ENCODE assay signal across 9 cellular contexts in the genomic region with DNA sequence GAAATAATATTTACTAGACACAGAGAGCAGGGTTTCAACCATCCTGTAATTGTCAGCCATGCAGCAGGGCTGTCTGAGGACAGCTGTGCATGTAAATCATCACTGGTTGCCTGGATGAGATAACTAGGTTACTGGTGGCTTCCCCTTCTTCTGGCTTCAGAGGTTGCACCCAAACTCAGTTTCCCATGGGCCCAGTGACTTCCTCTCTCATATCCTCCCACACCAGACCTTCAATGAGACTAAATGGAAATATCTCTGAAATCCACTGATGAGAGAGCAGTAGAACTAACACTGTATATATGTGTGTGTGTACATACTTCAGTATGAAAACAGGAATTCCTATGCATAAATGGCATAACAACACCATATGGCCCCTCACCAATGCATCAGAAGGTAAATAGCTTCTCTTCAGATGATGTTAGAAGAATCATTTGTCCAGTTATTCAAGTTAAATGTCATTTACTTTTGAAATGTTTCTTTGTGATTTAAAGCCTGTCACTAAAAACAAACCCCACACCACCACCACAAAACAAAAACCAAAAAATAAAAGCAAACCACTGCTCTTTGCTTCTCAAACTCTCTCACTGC. TPM values are rescaled to one million over a fixed set of nuclear protein-coding genes. Genes with fewer than 3 reads are reported as not detected.
A peak's percentile ranks its signal among the peaks of the same experiment; 100 is the strongest.
DNase-seq lines count a peak whose midpoint lies in the region; ATAC-seq and TF ChIP-seq lines count a peak whose summit lies in the region.
"Had no signal": no experiment of that assay in that cellular context is flagged by ENCODE, and none has a peak within 500 bp of the region (broad histone marks: within the 10 kb centered on the region; RNA-seq: fewer than 3 reads in every experiment).

No MANE protein-coding gene starts in this region.

- TF ChIP-seq CTCF in GM13977 (IDR thresholded peaks at IDR 0.05; ENCODE audit: extremely low read depth, insufficient read depth, missing control alignments), result no peak
- TF ChIP-seq CTCF in Caco-2 (IDR thresholded peaks at IDR 0.05; ENCODE audit: insufficient read depth in 1 of 2, low read depth in 1 of 2, low read length in 1 of 2, severe bottlenecking in 1 of 2, unreplicated experiment in 1 of 2), result no peak

- in situ Hi-C loops in GM13977 (cut with MboI; ENCODE audit: low pct_unique_long_range_greater_than_20kb, low sequenced_read_pairs, unreplicated experiment), result loop anchor here (10.0 to 25.0 kb wide), 2 partner anchors 219 to 542 kb away; no protein-coding TSS in a partner anchor

- no peak overlapping the region for H3K4me3 Mint-ChIP-seq in activated naive CD8-positive, alpha-beta T cell treated with anti-CD3 and anti-CD28 coated beads, Interleukin-2, amount 50 U/mL, for 24 hours
- no peak overlapping the region for H3K4me3 Mint-ChIP-seq in Caco-2 (ENCODE audit: unreplicated experiment)

- H3K4me1 ChIP-seq in Caco-2, result peaks cover 6% of the 10 kb centered on the region; the same call in 1 of the 2 replicates

- no peaks in the 10 kb centered on the region for H3K36me3 Mint-ChIP-seq in activated naive CD8-positive, alpha-beta T cell treated with anti-CD3 and anti-CD28 coated beads, Interleukin-2, amount 50 U/mL, for 24 hours (ENCODE audit: low read depth)
- H3K36me3 Mint-ChIP-seq in Caco-2 (ENCODE audit: insufficient read depth, unreplicated experiment), result no peaks in the 10 kb centered on the region

- H3K27me3 ChIP-seq in Caco-2 (replicated peaks; ENCODE audit: control insufficient read depth, insufficient read depth, low read length), result no peaks in the 10 kb centered on the region

- no peaks in the 10 kb centered on the region for H3K27me3 Mint-ChIP-seq in activated naive CD8-positive, alpha-beta T cell treated with anti-CD3 and anti-CD28 coated beads, Interleukin-2, amount 50 U/mL, for 24 hours
- no peaks in the 10 kb centered on the region for H3K27me3 Mint-ChIP-seq in Caco-2 (ENCODE audit: insufficient read depth, unreplicated experiment)

- peak overlapping the region; percentile 36 for H3K27ac Mint-ChIP-seq in activated naive CD8-positive, alpha-beta T cell treated with anti-CD3 and anti-CD28 coated beads, Interleukin-2, amount 50 U/mL, for 24 hours
- H3K27ac Mint-ChIP-seq in Caco-2 (ENCODE audit: unreplicated experiment), result no peak overlapping the region

- H3K4me3 ChIP-seq in Caco-2 (ENCODE audit: low read depth, low read length), result no peak overlapping the region

- POLR2A ChIA-PET in Caco-2 (lab: Charles Lee), result no interaction called here

- H3K36me3 ChIP-seq in Caco-2 (ENCODE audit: control insufficient read depth, insufficient read depth, low read length), result no peaks in the 10 kb centered on the region

- DNase-seq in GM13977 (ENCODE audit: low spot score), result peak; percentile 50
- DNase-seq in activated naive CD8-positive, alpha-beta T cell treated with anti-CD3 and anti-CD28 coated beads, Interleukin-2, amount 50 U/mL, for 24 hours, result peak; percentile 14
- DNase-seq in A172 (ENCODE audit: low spot score), result no peak
- DNase-seq in dermis blood vessel endothelial cell, result no peak
- DNase-seq in H4 (ENCODE audit: low spot score), result no peak
- no peak for DNase-seq in Caco-2
- DNase-seq: islet precursor cell had no signal

- intact Hi-C loops in Caco-2 (cut with micrococcal nuclease; ENCODE audit: unreplicated experiment), result loop anchor here (2.0 to 10.0 kb wide), 3 partner anchors 175 to 602 kb away; no protein-coding TSS in a partner anchor

- H3K4me1 Mint-ChIP-seq in activated naive CD8-positive, alpha-beta T cell treated with anti-CD3 and anti-CD28 coated beads, Interleukin-2, amount 50 U/mL, for 24 hours, result peaks cover 33% of the 10 kb centered on the region
- H3K4me1 Mint-ChIP-seq in Caco-2 (ENCODE audit: low read depth, unreplicated experiment), result no peaks in the 10 kb centered on the region

- CTCF ChIA-PET in Caco-2 (lab: Charles Lee), result no interaction called here

- no peaks in the 10 kb centered on the region for H3K9me3 Mint-ChIP-seq in activated naive CD8-positive, alpha-beta T cell treated with anti-CD3 and anti-CD28 coated beads, Interleukin-2, amount 50 U/mL, for 24 hours
- H3K9me3 Mint-ChIP-seq in Caco-2 (ENCODE audit: unreplicated experiment), result no peaks in the 10 kb centered on the region

- H3K9me3 ChIP-seq in Caco-2, result no peaks in the 10 kb centered on the region

- peak; percentile 76 for ATAC-seq in GM19463 (IDR thresholded peaks at IDR 0.05; ENCODE audit: unreplicated experiment)
- ATAC-seq in HG03196 (IDR thresholded peaks at IDR 0.05; ENCODE audit: unreplicated experiment), result peak; percentile 74
- peak; percentile 65 for ATAC-seq in activated naive CD8-positive, alpha-beta T cell treated with anti-CD3 and anti-CD28 coated beads, Interleukin-2, amount 50 U/mL, for 24 hours

- BruUV-seq in Caco-2 (replicated peaks; lab: Mats Ljungman, UMichigan), result no TSS peak

RNA-seq across cellular contexts. Expression of gene IL20RA, which starts 51.0 kb away (rescaled TPM):
- total RNA-seq in A172 (2014; rRNA removed; shearing (Covaris generic)), result not detected in 2 replicates
- total RNA-seq in dermis blood vessel endothelial cell (0.51 and 0.79 TPM in 2 replicates), Caco-2 (2022) (0.65 and 1.6 TPM in 2 replicates)
- total RNA-seq in H4 (2014; rRNA removed; shearing (Covaris generic)), result 0.14 TPM in 1 of 2 replicates, not detected in the other

Comparison
In these comparisons a context has a peak if more than half of its experiments do, and no peak if none do; other contexts are left out.
1. DNase-seq: peak in GM13977 (single experiment) and activated naive CD8-positive, alpha-beta T cell treated with anti-CD3 and anti-CD28 coated beads, Interleukin-2, amount 50 U/mL, for 24 hours (single experiment); none in A172 (single experiment), dermis blood vessel endothelial cell (single experiment), H4 (single experiment) and Caco-2 (0 of 2).
2. Peak in every context shown above with its lines, with median percentiles within 50 percentile points of each other: ATAC-seq.